8 cellular contexts compared by ENCODE assay signal in genomic region chr5:91311697-91312501, GRCh38.
DNase-seq lines count a peak whose midpoint lies in the region; ATAC-seq, FAIRE-seq and TF ChIP-seq lines count a peak whose summit lies in the region.

No MANE protein-coding gene starts in this region.

- H3K4me1 Mint-ChIP-seq in WTC11: peaks cover 30% of the 10 kb centered on the region

- CTCF ChIA-PET in WTC11 (lab: Charles Lee): interaction anchor here (1.6 kb wide), 1 partner anchor 108 kb away, joined by 3 read pairs; no protein-coding TSS in a partner anchor

- H3K27me3 Mint-ChIP-seq in WTC11 (ENCODE audit: low read depth): no peaks in the 10 kb centered on the region

- no peak for FAIRE-seq in bronchial epithelial cell (lab: Jason Lieb, UNC)

- H3K4me3 Mint-ChIP-seq in WTC11: no peak overlapping the region

- H3K36me3 ChIP-seq in bronchial epithelial cell (ENCODE audit: control insufficient read depth, insufficient read depth, low read length): no peaks in the 10 kb centered on the region

- H3K9me3 Mint-ChIP-seq in WTC11: peaks cover 3% of the 10 kb centered on the region

- 0 out of 2 replicates have a peak overlapping the region, but pooled peaks have one; percentile 60 for H3K27ac Mint-ChIP-seq in WTC11

- H3K4me3 ChIP-seq in bronchial epithelial cell (ENCODE audit: low read depth, low read length): no peak overlapping the region

- POLR2A ChIA-PET in WTC11 (lab: Charles Lee): interaction anchor here (0.7 to 1.3 kb wide), 2 partner anchors 69 to 71 kb away, joined by 3 read pairs; partner anchors contain the start of gene ARRDC3

- ATAC-seq in WTC11 (peak; percentile 82), left colon (peak; percentile 81)

- DNase-seq in GM04504 (ENCODE audit: low read depth) (peak; percentile 99), GOT3 (lab: John Stamatoyannopoulos, UW) (peak; percentile 63), M059J (ENCODE audit: low read depth) (peak; percentile 100), WTC11 (ENCODE audit: low spot score) (no peak), bronchial epithelial cell (ENCODE audit: low read depth) (peak; percentile 98), left colon (peak; percentile 37 to 59), HuH-7 (ENCODE audit: low spot score) (no peak)
- peak; percentile 71 for DNase-seq in stimulated activated CD4-positive, alpha-beta T cell treated with anti-CD3 and anti-CD28 coated beads, Interleukin-4, amount 100 ng/mL, for 24 hours

- H3K36me3 Mint-ChIP-seq in WTC11: no peaks in the 10 kb centered on the region

- no peak for TF ChIP-seq CTCF in WTC11 (IDR thresholded peaks at IDR 0.05)
- no peak for TF ChIP-seq CTCF in bronchial epithelial cell (IDR thresholded peaks at IDR 0.05; ENCODE audit: insufficient read depth, low read length, severe bottlenecking)

- no peaks in the 10 kb centered on the region for H3K27me3 ChIP-seq in bronchial epithelial cell (ENCODE audit: control insufficient read depth, insufficient read depth, low read length)

- intact Hi-C loops in left colon (cut with DNase I, micrococcal nuclease): no loop called here

TF ChIP-seq in WTC11, 78 proteins besides CTCF, POLR2A, EP300 and RAD21:
- TF ChIP-seq ZBTB21 (CRISPR knock-in tag; IDR thresholded peaks at IDR 0.05; ENCODE audit: borderline replicate concordance): no peak
- no peak for TF ChIP-seq OVOL2 (CRISPR knock-in tag; IDR thresholded peaks at IDR 0.05; ENCODE audit: borderline replicate concordance)
- TF ChIP-seq TP53 (CRISPR knock-in tag; IDR thresholded peaks at IDR 0.05): no peak
- no peak for TF ChIP-seq ERG (CRISPR knock-in tag; IDR thresholded peaks at IDR 0.05)
- no peak for TF ChIP-seq HMGXB4 (CRISPR knock-in tag; IDR thresholded peaks at IDR 0.05)

Comparison
In these comparisons a context has a peak if more than half of its experiments do, and no peak if none do; other contexts are left out.
1. DNase-seq: peak in GM04504 (single experiment), GOT3 (single experiment), M059J (single experiment), bronchial epithelial cell (single experiment), left colon (2 of 2) and stimulated activated CD4-positive, alpha-beta T cell treated with anti-CD3 and anti-CD28 coated beads, Interleukin-4, amount 100 ng/mL, for 24 hours (single experiment); none in WTC11 (single experiment) and HuH-7 (single experiment).